ENCODE assay signal across 27 cellular contexts in genomic region chr1:213898684-213899083, GRCh38.
"Had no signal": no experiment of that assay in that cellular context is flagged by ENCODE, and none has a peak within 500 bp of the region (broad histone marks: within the 10 kb centered on the region; RNA-seq: fewer than 3 reads in every experiment).

No MANE protein-coding gene starts in this region.

- H3K27ac ChIP-seq: colonic mucosa, coronary artery, dorsolateral prefrontal cortex, epithelial cell of prostate, esophagus muscularis mucosa, esophagus squamous epithelium, foreskin keratinocyte, gastrocnemius medialis, gastroesophageal sphincter, heart left ventricle, heart right ventricle had no signal

- H3K4me1 ChIP-seq: colonic mucosa, esophagus muscularis mucosa, esophagus squamous epithelium, foreskin keratinocyte, gastrocnemius medialis, gastroesophageal sphincter, heart left ventricle had no signal

- DNase-seq: colonic mucosa; cortex of kidney; dermis blood vessel endothelial cell; dorsolateral prefrontal cortex; effector CD4-positive, alpha-beta T cell; effector CD8-positive, alpha-beta T cell; effector memory CD4-positive, alpha-beta T cell; effector memory CD8-positive, alpha-beta T cell; endodermal cell; erythroblast; esophagus squamous epithelium; foreskin fibroblast; foreskin keratinocyte; foreskin melanocyte; gastrocnemius medialis; glutamatergic neuron; heart left ventricle; heart right ventricle had no signal

- H3K27me3 ChIP-seq: colonic mucosa, esophagus muscularis mucosa, esophagus squamous epithelium, foreskin keratinocyte, gastrocnemius medialis, gastroesophageal sphincter, heart left ventricle, heart right ventricle had no signal

- ATAC-seq: effector memory CD8-positive, alpha-beta T cell; esophagus mucosa; foreskin keratinocyte; gastrocnemius medialis; gastroesophageal sphincter had no signal

- H3K9me3 ChIP-seq: colonic mucosa, esophagus muscularis mucosa, esophagus squamous epithelium, gastrocnemius medialis, gastroesophageal sphincter, heart left ventricle, heart right ventricle had no signal

- H3K4me3 ChIP-seq: colonic mucosa, coronary artery, esophagus muscularis mucosa, esophagus squamous epithelium, gastrocnemius medialis, gastroesophageal sphincter, heart left ventricle, heart right ventricle had no signal

- FAIRE-seq: colon, endometrium, endothelial cell of umbilical vein, frontal cortex had no signal

- H3K36me3 ChIP-seq: colonic mucosa, esophagus muscularis mucosa, esophagus squamous epithelium, gastrocnemius medialis, gastroesophageal sphincter, heart left ventricle, heart right ventricle had no signal
